ENCODE assay signal across 28 cellular contexts in the genomic region with DNA sequence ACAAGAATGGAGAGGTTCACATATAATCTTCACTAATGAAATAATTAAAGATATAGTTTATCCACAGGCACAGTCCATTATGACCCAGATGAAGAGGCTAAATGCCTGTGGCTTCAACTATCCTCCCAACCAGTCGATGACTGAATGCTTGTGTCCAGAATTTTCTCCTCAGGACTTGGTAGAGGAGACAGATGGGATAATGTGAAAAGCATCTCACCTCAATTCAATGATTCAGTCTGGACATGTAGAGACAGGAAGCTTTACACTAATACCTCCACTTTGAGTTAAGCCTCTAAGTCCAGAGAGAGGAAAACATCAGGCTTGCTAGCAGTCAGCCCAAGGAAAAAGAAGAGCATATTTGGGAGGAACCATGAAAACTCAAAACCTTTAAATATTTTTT. TPM values are rescaled to one million over a fixed set of nuclear protein-coding genes. Genes with fewer than 3 reads are reported as not detected.
DNase-seq lines count a peak whose midpoint lies in the region; ATAC-seq, FAIRE-seq and TF ChIP-seq lines count a peak whose summit lies in the region.
"Had no signal": no experiment of that assay in that cellular context is flagged by ENCODE, and none has a peak within 500 bp of the region (broad histone marks: within the 10 kb centered on the region; RNA-seq: fewer than 3 reads in every experiment).

No MANE protein-coding gene starts in this region.

- H3K27me3 ChIP-seq in bronchial epithelial cell (ENCODE audit: control insufficient read depth, insufficient read depth, low read length) (no peaks in the 10 kb centered on the region), smooth muscle cell (ENCODE audit: low read depth) (no peaks in the 10 kb centered on the region)
- H3K27me3 ChIP-seq: body of pancreas, dorsolateral prefrontal cortex, sigmoid colon, transverse colon had no signal

- peaks cover 14% of the 10 kb centered on the region for H3F3A ChIP-seq in smooth muscle cell (ENCODE audit: low read depth)

- H3K36me3 ChIP-seq in bronchial epithelial cell (ENCODE audit: control insufficient read depth, insufficient read depth, low read length): no peaks in the 10 kb centered on the region
- H3K36me3 ChIP-seq in smooth muscle cell (ENCODE audit: low read depth): no peaks in the 10 kb centered on the region
- H3K36me3 ChIP-seq: sigmoid colon, transverse colon had no signal

- FAIRE-seq in bronchial epithelial cell (lab: Jason Lieb, UNC): no peak
- FAIRE-seq: HTR-8/SVneo, K562 had no signal

- TF ChIP-seq CTCF in bronchial epithelial cell (IDR thresholded peaks at IDR 0.05; ENCODE audit: insufficient read depth, low read length, severe bottlenecking) (no peak), smooth muscle cell (IDR thresholded peaks at IDR 0.05; ENCODE audit: borderline replicate concordance, insufficient read depth, poor library complexity, severe bottlenecking) (no peak)

- DNase-seq in EL (peak; percentile 28), NCI-H69 (lab: John Stamatoyannopoulos, UW) (peak; percentile 33), bronchial epithelial cell (ENCODE audit: low read depth) (peak; percentile 97), smooth muscle cell (lab: John Stamatoyannopoulos, UW; ENCODE audit: unreplicated experiment) (no peak), T-helper 1 cell (no peak), GM19238 (ENCODE audit: insufficient read length, low spot score) (no peak)
- DNase-seq: activated CD4-positive, alpha-beta memory T cell treated with anti-CD3 and anti-CD28 coated beads for 36 hours; activated naive CD4-positive, alpha-beta T cell treated with Interleukin-2 at 50 U/mL for 16 hours; body of pancreas; Caco-2; cerebellar nuclear complex; DMS79 treated with DMSO at 0.1 percent for 48 hours; dorsolateral prefrontal cortex; hippocampal formation; NCI-H1417 treated with DMSO at 0.1 percent for 48 hours; NCI-H2029 treated with DMSO at 0.1 percent for 48 hours; NCI-H748 treated with DMSO at 0.1 percent for 48 hours; nephron progenitor cell; sigmoid colon; stimulated activated CD4-positive, alpha-beta T cell treated with anti-CD3 and anti-CD28 coated beads, Interleukin-4, amount 100 ng/mL, for 4 hours; T-helper 2 cell; transverse colon had no signal

- H3K4me1 ChIP-seq in smooth muscle cell (ENCODE audit: low read depth): peaks cover 24% of the 10 kb centered on the region
- H3K4me1 ChIP-seq: body of pancreas, Caco-2, transverse colon had no signal

- no peak overlapping the region for H3K4me3 ChIP-seq in bronchial epithelial cell (ENCODE audit: low read depth, low read length)
- no peak overlapping the region for H3K4me3 ChIP-seq in smooth muscle cell
- H3K4me3 ChIP-seq: body of pancreas, dorsolateral prefrontal cortex, K562, sigmoid colon, transverse colon had no signal

- ATAC-seq in HG03378 (IDR thresholded peaks at IDR 0.05; ENCODE audit: unreplicated experiment): no peak
- ATAC-seq: activated CD4-positive, CD25-positive, alpha-beta regulatory T cell treated with anti-CD3 and anti-CD28 coated beads, Interleukin-2, amount 50 U/mL, for 24 hours; body of pancreas; K562 had no signal

- H3K9me3 ChIP-seq in smooth muscle cell (replicated peaks; ENCODE audit: low read depth): no peaks in the 10 kb centered on the region
- H3K9me3 ChIP-seq: body of pancreas, Caco-2, sigmoid colon, transverse colon had no signal

- peak overlapping the region; percentile 65 for H3K4me2 ChIP-seq in smooth muscle cell

- peak overlapping the region; percentile 13 for H3K9ac ChIP-seq in smooth muscle cell (ENCODE audit: low read depth)

- peak overlapping the region; percentile 81 for H3K27ac ChIP-seq in smooth muscle cell (ENCODE audit: low read depth)
- H3K27ac ChIP-seq: body of pancreas, C4-2B, dorsolateral prefrontal cortex, sigmoid colon, transverse colon had no signal

- H4K20me1 ChIP-seq in smooth muscle cell (ENCODE audit: low read depth): no peaks in the 10 kb centered on the region

- 7% methylated on average over 1 of the region's 1 CpG for whole genome bisulfite sequencing in smooth muscle cell (ENCODE audit: low lambda C conversion rate)

- peaks cover 7% of the 10 kb centered on the region for H3K79me2 ChIP-seq in smooth muscle cell (ENCODE audit: low read depth)

- no peak overlapping the region for H2AFZ ChIP-seq in smooth muscle cell (ENCODE audit: low read depth)

RNA-seq across cellular contexts. Expression of a gene that starts 59.1 kb away (rescaled TPM):
- total RNA-seq in bronchial epithelial cell (1.4 and 46.9 TPM in 2 replicates), smooth muscle cell (4,221 and 4,749 TPM in 2 replicates)
- 7,069 and 10,006 TPM in 2 replicates for polyA plus RNA-seq in smooth muscle cell
- total RNA-seq: activated CD4-positive, alpha-beta memory T cell treated with anti-CD3 and anti-CD28 coated beads for 36 hours; OCI-LY7 had no signal

Comparison
In these comparisons a context has a peak if more than half of its experiments do, and no peak if none do; other contexts are left out.
1. DNase-seq: peak in EL (single experiment), NCI-H69 (single experiment) and bronchial epithelial cell (single experiment); none in smooth muscle cell (single experiment), T-helper 1 cell (0 of 5) and GM19238 (single experiment).
2. RNA of a gene that starts 59.1 kb away (total RNA-seq): 4,221 to 4,749 TPM in smooth muscle cell; 1.4 to 46.9 TPM in bronchial epithelial cell; every median in the first group is over 10 times any median in the second.